In genomic region chr7:90222811-90223725, GRCh38 we compare ENCODE assay signal across 10 cellular contexts. TPM values are rescaled to one million over a fixed set of nuclear protein-coding genes. Genes with fewer than 3 reads are reported as not detected.
DNase-seq lines count a peak whose midpoint lies in the region; ATAC-seq, FAIRE-seq and TF ChIP-seq lines count a peak whose summit lies in the region.
"Had no signal": no experiment of that assay in that cellular context is flagged by ENCODE, and none has a peak within 500 bp of the region (broad histone marks: within the 10 kb centered on the region; RNA-seq: fewer than 3 reads in every experiment).

No MANE protein-coding gene starts in this region.

- H3K36me3 ChIP-seq in HepG2 (replicated peaks in 1 of 2; ENCODE audit: control insufficient read depth in 1 of 2, insufficient read depth in 2 of 2, low read length in 2 of 2), result no peaks in the 10 kb centered on the region
- no peaks in the 10 kb centered on the region for H3K36me3 ChIP-seq in right lobe of liver
- H3K36me3 ChIP-seq in aorta (ENCODE audit: control insufficient read depth in 1 of 2, insufficient read depth in 2 of 2, low read length in 1 of 2), result peaks cover 0 to 3% of the 10 kb centered on the region in 2 donors

- in situ Hi-C loops in HepG2 (cut with HindIII; ENCODE audit: extremely low pct_ligation_motif_present, low pct_unique_long_range_greater_than_20kb), result no loop called here

- H3K4me1 ChIP-seq in HepG2 (ENCODE audit: insufficient read depth, low read length) (peaks cover 9% of the 10 kb centered on the region), right lobe of liver (no peaks in the 10 kb centered on the region), aorta (ENCODE audit: control insufficient read depth in 1 of 2, insufficient read depth in 2 of 2, low read length in 2 of 2) (peaks cover 0 to 2% of the 10 kb centered on the region in 2 donors)

- H3K27ac Mint-ChIP-seq in MCF 10A (ENCODE audit: low read depth, unreplicated experiment) (no peak overlapping the region), progenitor cell of endocrine pancreas (no peak overlapping the region)

- DNase-seq in HepG2 (ENCODE audit: low spot score) (peak; percentile 28), right lobe of liver (no peak), MCF 10A (ENCODE audit: unreplicated experiment) (peak; percentile 81), left kidney (ENCODE audit: low read depth, low spot score) (peak; percentile 40), aorta (peak in 1 of 2 donors; percentile 50), NCI-H2107 treated with DMSO at 0.1 percent for 48 hours (lab: John Stamatoyannopoulos, UW; ENCODE audit: unreplicated experiment) (no peak), NCI-H146 (lab: John Stamatoyannopoulos, UW) (no peak), progenitor cell of endocrine pancreas (ENCODE audit: low spot score, unreplicated experiment) (no peak)
- DNase-seq: kidney, NCI-H1048 had no signal

- CTCF ChIA-PET in HepG2 (lab: Yijun Ruan, JAX; ENCODE audit: low intra/inter-chr PET ratio, low total read pairs), result no interaction called here
- CTCF ChIA-PET in MCF 10A (lab: Yijun Ruan, JAX), result interaction anchor here (0.9 to 5.5 kb wide), 3 partner anchors 11 to 40 kb away, joined by 4 to 24 read pairs (median 5); partner anchors contain the start of gene STEAP2

- H3K36me3 Mint-ChIP-seq in MCF 10A (ENCODE audit: insufficient read depth, unreplicated experiment), result no peaks in the 10 kb centered on the region
- H3K36me3 Mint-ChIP-seq in progenitor cell of endocrine pancreas (ENCODE audit: insufficient read depth), result peaks cover 1% of the 10 kb centered on the region

- no peak overlapping the region for H3K9ac ChIP-seq in HepG2 (ENCODE audit: insufficient read depth, low read depth, low read length)

- H3K27ac ChIP-seq in HepG2 (ENCODE audit: extremely low read length, insufficient read depth, low read length) (no peak overlapping the region), right lobe of liver (no peak overlapping the region), aorta (ENCODE audit: low read depth in 1 of 2, low read length in 2 of 2) (no peak overlapping the region)

- intact Hi-C loops in HepG2 (cut with micrococcal nuclease; ENCODE audit: unreplicated experiment), result no loop called here
- intact Hi-C loops in right lobe of liver (cut with DNase I), result no loop called here
- intact Hi-C loops in MCF 10A (cut with micrococcal nuclease), result no loop called here
- intact Hi-C loops in aorta (cut with DNase I), result no loop called here

- no peak for TF ChIP-seq POLR2A in HepG2 (IDR thresholded peaks at IDR 0.05; ENCODE audit: insufficient read depth in 1 of 2, low read depth in 2 of 2, low read length in 2 of 2)
- TF ChIP-seq POLR2A in right lobe of liver (IDR thresholded peaks at IDR 0.05), result no peak

- H3K79me2 ChIP-seq in HepG2 (ENCODE audit: insufficient read depth, low read length), result no peaks in the 10 kb centered on the region

- no peak for TF ChIP-seq RAD21 in HepG2 (CRISPR knock-in tag; IDR thresholded peaks at IDR 0.05)

- H3K27me3 Mint-ChIP-seq in MCF 10A (ENCODE audit: insufficient read depth, unreplicated experiment) (peaks cover 27% of the 10 kb centered on the region), progenitor cell of endocrine pancreas (no peaks in the 10 kb centered on the region)

- H3K27me3 ChIP-seq in HepG2 (ENCODE audit: control insufficient read depth in 1 of 2, insufficient read depth in 2 of 2, low read length in 2 of 2), result no peaks in the 10 kb centered on the region
- no peaks in the 10 kb centered on the region for H3K27me3 ChIP-seq in right lobe of liver
- H3K27me3 ChIP-seq in aorta (ENCODE audit: control insufficient read depth in 1 of 2, insufficient read depth in 2 of 2, low read length in 1 of 2), result no peaks in the 10 kb centered on the region

- H3K4me3 Mint-ChIP-seq in MCF 10A (ENCODE audit: unreplicated experiment), result no peak overlapping the region
- no peak overlapping the region for H3K4me3 Mint-ChIP-seq in progenitor cell of endocrine pancreas (ENCODE audit: low read depth)

- H3K9me3 ChIP-seq in HepG2 (ENCODE audit: low read length), result no peaks in the 10 kb centered on the region
- H3K9me3 ChIP-seq in right lobe of liver, result no peaks in the 10 kb centered on the region
- no peaks in the 10 kb centered on the region for H3K9me3 ChIP-seq in aorta (ENCODE audit: control insufficient read depth, low read length)

- H3K4me2 ChIP-seq in HepG2 (ENCODE audit: low read depth, low read length), result no peak overlapping the region

- H2AFZ ChIP-seq in HepG2 (ENCODE audit: low read length), result no peak overlapping the region

- H3K4me1 Mint-ChIP-seq in MCF 10A (ENCODE audit: insufficient read depth, unreplicated experiment) (peaks cover 6% of the 10 kb centered on the region), progenitor cell of endocrine pancreas (ENCODE audit: low read depth) (no peaks in the 10 kb centered on the region)

- no peaks in the 10 kb centered on the region for H3K9me3 Mint-ChIP-seq in MCF 10A (ENCODE audit: unreplicated experiment)
- peaks cover under 1% of the 10 kb centered on the region for H3K9me3 Mint-ChIP-seq in progenitor cell of endocrine pancreas (ENCODE audit: low read depth)

- POLR2A ChIA-PET in HepG2 (lab: Yijun Ruan, JAX), result interaction anchor here (0.8 to 1.4 kb wide), 2 partner anchors 8 to 12 kb away, joined by 3 to 4 read pairs; partner anchors contain the start of gene STEAP2
- POLR2A ChIA-PET in MCF 10A (lab: Yijun Ruan, JAX), result interaction anchor here (0.7 to 1.6 kb wide), 2 partner anchors 13 to 21 kb away, joined by 3 to 4 read pairs; no protein-coding TSS in a partner anchor

- ATAC-seq in HepG2 (peak; percentile 57), right lobe of liver (no peak), aorta (ENCODE audit: low FRiP score) (peak; percentile 63)

- 87% methylated on average over 5 of the region's 5 CpGs for WGBS in HepG2 (ENCODE audit: low lambda C conversion rate)
- WGBS in right lobe of liver (ENCODE audit: insufficient coverage, low coverage, low lambda C conversion rate, missing lambda C conversion rate), result 87% methylated on average over 5 of the region's 5 CpGs
- WGBS in aorta, 2 donors, result 89 to 91% methylated on average over 5 of the region's 5 CpGs

- H4K20me1 ChIP-seq in HepG2 (ENCODE audit: insufficient read depth, low read length), result no peaks in the 10 kb centered on the region

- TF ChIP-seq CTCF in HepG2 (CRISPR knock-in tag; IDR thresholded peaks at IDR 0.05) (no peak), right lobe of liver (IDR thresholded peaks at IDR 0.05) (no peak), MCF 10A (IDR thresholded peaks at IDR 0.05; ENCODE audit: unreplicated experiment) (no peak), progenitor cell of endocrine pancreas (IDR thresholded peaks at IDR 0.05; ENCODE audit: unreplicated experiment) (no peak)

- H3K4me3 ChIP-seq in HepG2 (replicated peaks in 1 of 3; ENCODE audit: insufficient read depth in 1 of 3, low read depth in 2 of 3, low read length in 3 of 3) (no peak overlapping the region), right lobe of liver (no peak overlapping the region), aorta (ENCODE audit: low read length in 2 of 2) (no peak overlapping the region)

- BruUV-seq in HepG2 (replicated peaks; lab: Mats Ljungman, UMichigan), result no TSS peak
- no TSS peak for BruUV-seq in MCF 10A (replicated peaks; lab: Mats Ljungman, UMichigan)

- no peak for FAIRE-seq in HepG2 (lab: Jason Lieb, UNC)
- FAIRE-seq: kidney had no signal

- TF ChIP-seq EP300 in HepG2 (IDR thresholded peaks at IDR 0.05; ENCODE audit: low read depth in 2 of 2, low read length in 2 of 2) (no peak), HepG2 (CRISPR knock-in tag; IDR thresholded peaks at IDR 0.05; ENCODE audit: borderline replicate concordance) (no peak)

RNA-seq across cellular contexts. Expression of gene STEAP2, which starts 11.5 kb away (rescaled TPM):
- 3.5 and 4.3 TPM in 2 replicates for total RNA-seq in HepG2 (2016; rRNA removed; fragmentation: Illumina TruSeq; extraction: Trizol)
- 0.61 and 0.62 TPM in 2 replicates for total RNA-seq in HepG2 (2016; cell fraction: cytosol; rRNA removed; fragmentation: Illumina TruSeq; extraction: Trizol; ENCODE audit: low read depth)
- 2.5 and 4.6 TPM in 2 replicates for total RNA-seq in HepG2 (2016; cell fraction: insoluble cytoplasmic fraction; rRNA removed; fragmentation: Illumina TruSeq; extraction: Trizol)
- total RNA-seq in HepG2 (2016; cell fraction: membrane; rRNA removed; fragmentation: Illumina TruSeq; extraction: Trizol), result 1.3 and 1.4 TPM in 2 replicates
- total RNA-seq in HepG2 (2016; cell fraction: nucleus; rRNA removed; fragmentation: Illumina TruSeq; extraction: Trizol), result 7.7 and 8.2 TPM in 2 replicates
- polyA plus RNA-seq in HepG2 (2011; rRNA removed), result 4.4 and 4.5 TPM in 2 replicates
- 1.2 and 2.6 TPM in 2 replicates for polyA plus RNA-seq in HepG2 (2011; cell fraction: cytosol; rRNA removed)
- polyA plus RNA-seq in HepG2 (2011; cell fraction: nucleus; rRNA removed), result 3.6 and 6.6 TPM in 2 replicates
- polyA plus RNA-seq in HepG2 (2012), result 3.1 and 8.3 TPM in 2 replicates
- 0.43 and 0.48 TPM in 2 replicates for polyA plus RNA-seq in HepG2 (2016; cell fraction: cytosol; fragmentation: Illumina TruSeq; extraction: Trizol; ENCODE audit: low read depth)
- 1.3 and 1.6 TPM in 2 replicates for polyA plus RNA-seq in HepG2 (2016; cell fraction: insoluble cytoplasmic fraction; fragmentation: Illumina TruSeq; extraction: Trizol; ENCODE audit: low read depth)
- polyA plus RNA-seq in HepG2 (2016; cell fraction: membrane; fragmentation: Illumina TruSeq; extraction: Trizol; ENCODE audit: low read depth), result 0.32 and 0.36 TPM in 2 replicates
- 6.7 TPM in 2 replicates for polyA plus RNA-seq in HepG2 (2016; cell fraction: nucleus; fragmentation: Illumina TruSeq; extraction: Trizol; ENCODE audit: insufficient read depth, low read depth)
- 3.0 TPM in 1 of 2 replicates, not detected in the other for polyA minus RNA-seq in HepG2 (2011; rRNA and poly(A)+ RNA removed; ENCODE audit: low replicate concordance)
- 4.0 and 6.4 TPM in 2 replicates for polyA minus RNA-seq in HepG2 (2011; cell fraction: cytosol; rRNA and poly(A)+ RNA removed)
- 13.1 and 20.3 TPM in 2 replicates for polyA minus RNA-seq in HepG2 (2011; cell fraction: nucleus; rRNA and poly(A)+ RNA removed)
- total RNA-seq in right lobe of liver, result 1 to 10 TPM; 1.5 to 9.8 (median 5.3) TPM
- total RNA-seq in MCF 10A (2022), result 0.68 and 1.3 TPM in 2 replicates
- 10 to 100 TPM; 36.2 to 73.2 TPM for total RNA-seq in aorta
- 10 to 100 TPM in 1 of 2 donors, 1 to 10 TPM in 1; 3.1 to 18.2 TPM for polyA plus RNA-seq in aorta
- total RNA-seq in progenitor cell of endocrine pancreas, result 4.9 and 5.3 TPM in 2 replicates

RNA-seq across cellular contexts. Expression of gene CFAP69, which starts 21.9 kb away (rescaled TPM):
- 2.7 and 4.0 TPM in 2 replicates for total RNA-seq in HepG2 (2016; rRNA removed; fragmentation: Illumina TruSeq; extraction: Trizol)
- 1.5 and 1.7 TPM in 2 replicates for total RNA-seq in HepG2 (2016; cell fraction: cytosol; rRNA removed; fragmentation: Illumina TruSeq; extraction: Trizol; ENCODE audit: low read depth)
- 4.4 and 4.8 TPM in 2 replicates for total RNA-seq in HepG2 (2016; cell fraction: insoluble cytoplasmic fraction; rRNA removed; fragmentation: Illumina TruSeq; extraction: Trizol)
- 1.8 and 2.5 TPM in 2 replicates for total RNA-seq in HepG2 (2016; cell fraction: membrane; rRNA removed; fragmentation: Illumina TruSeq; extraction: Trizol)
- total RNA-seq in HepG2 (2016; cell fraction: nucleus; rRNA removed; fragmentation: Illumina TruSeq; extraction: Trizol), result 13.6 and 14.1 TPM in 2 replicates
- polyA plus RNA-seq in HepG2 (2011; rRNA removed), result 2.2 and 2.4 TPM in 2 replicates
- polyA plus RNA-seq in HepG2 (2011; cell fraction: cytosol; rRNA removed), result 0.28 and 0.42 TPM in 2 replicates
- 5.1 and 7.1 TPM in 2 replicates for polyA plus RNA-seq in HepG2 (2011; cell fraction: nucleus; rRNA removed)
- polyA plus RNA-seq in HepG2 (2012), result 1.8 and 3.6 TPM in 2 replicates
- polyA plus RNA-seq in HepG2 (2016; cell fraction: cytosol; fragmentation: Illumina TruSeq; extraction: Trizol; ENCODE audit: low read depth), result 0.17 and 0.71 TPM in 2 replicates
- polyA plus RNA-seq in HepG2 (2016; cell fraction: insoluble cytoplasmic fraction; fragmentation: Illumina TruSeq; extraction: Trizol; ENCODE audit: low read depth), result 3.3 and 3.6 TPM in 2 replicates
- polyA plus RNA-seq in HepG2 (2016; cell fraction: membrane; fragmentation: Illumina TruSeq; extraction: Trizol; ENCODE audit: low read depth), result 0.65 and 1.7 TPM in 2 replicates
- polyA plus RNA-seq in HepG2 (2016; cell fraction: nucleus; fragmentation: Illumina TruSeq; extraction: Trizol; ENCODE audit: insufficient read depth, low read depth), result 10.5 and 13.0 TPM in 2 replicates
- 0.61 and 3.5 TPM in 2 replicates for polyA minus RNA-seq in HepG2 (2011; rRNA and poly(A)+ RNA removed; ENCODE audit: low replicate concordance)
- polyA minus RNA-seq in HepG2 (2011; cell fraction: cytosol; rRNA and poly(A)+ RNA removed), result 0.97 and 0.99 TPM in 2 replicates
- 25.0 and 26.5 TPM in 2 replicates for polyA minus RNA-seq in HepG2 (2011; cell fraction: nucleus; rRNA and poly(A)+ RNA removed)
- 1 to 10 TPM; 1.7 to 8.2 (median 3.8) TPM for total RNA-seq in right lobe of liver
- 2.9 and 3.7 TPM in 2 replicates for total RNA-seq in MCF 10A (2022)
- 10 to 100 TPM; 11.4 to 15.8 TPM for total RNA-seq in aorta
- polyA plus RNA-seq in aorta, result 10 to 100 TPM in 1 of 2 donors, 1 to 10 TPM in 1; 1.8 to 18.7 TPM
- 12.0 and 12.4 TPM in 2 replicates for total RNA-seq in progenitor cell of endocrine pancreas

Comparison
In these comparisons a context has a peak if more than half of its experiments do, and no peak if none do; other contexts are left out.
1. ATAC-seq: peak in HepG2 (single experiment) and aorta (single experiment); none in right lobe of liver (0 of 4).
2. DNase-seq: peak in HepG2 (single experiment), MCF 10A (single experiment) and left kidney (single experiment); none in right lobe of liver (0 of 3), NCI-H2107 treated with DMSO at 0.1 percent for 48 hours (single experiment), NCI-H146 (single experiment) and progenitor cell of endocrine pancreas (single experiment).